ENCODE assay signal across 8 cellular contexts in the genomic region with DNA sequence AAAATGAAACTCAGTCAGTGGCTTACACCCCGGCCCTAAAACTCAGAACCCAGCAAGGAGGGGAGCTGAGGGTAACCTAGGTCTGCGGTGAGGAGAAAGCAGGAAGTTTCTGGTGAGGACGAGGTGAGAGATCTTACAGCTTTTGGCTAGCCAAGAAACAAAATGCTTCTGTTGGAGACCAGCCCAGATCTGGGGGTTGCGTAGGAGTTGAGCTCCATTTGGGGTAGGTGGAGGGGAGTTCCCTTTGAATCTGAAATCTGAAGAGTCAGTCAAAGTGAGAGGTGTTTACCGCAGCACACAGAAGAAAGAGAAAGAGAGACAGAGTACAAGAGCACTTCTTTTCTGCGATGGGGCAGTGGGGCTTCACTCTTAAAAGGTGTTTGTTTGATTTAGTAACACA. TPM values are rescaled to one million over a fixed set of nuclear protein-coding genes. Genes with fewer than 3 reads are reported as not detected.
DNase-seq lines count a peak whose midpoint lies in the region; ATAC-seq, FAIRE-seq and TF ChIP-seq lines count a peak whose summit lies in the region.

No MANE protein-coding gene starts in this region.

- DNase-seq in A673 (ENCODE audit: low spot score) (peak; percentile 52), MG63 (peak; percentile 76), right cardiac atrium (no peak), NCI-H1092 treated with DMSO at 0.1 percent for 48 hours (lab: John Stamatoyannopoulos, UW) (no peak), frontal cortex (ENCODE audit: low spot score in 2 of 2) (no peak)
- peak; percentile 65 to 77 for DNase-seq in stimulated activated CD4-positive, alpha-beta T cell treated with anti-CD3 and anti-CD28 coated beads, Interleukin-12 subunit alpha, Interleukin-12 subunit beta, amount 100 ng/mL, for 24 hours (ENCODE audit: low read depth in 2 of 2)

- no TSS peak for BruUV-seq in A673 (replicated peaks; lab: Mats Ljungman, UMichigan)

- H3K27me3 Mint-ChIP-seq in activated T-helper 17 cell treated with anti-CD3 and anti-CD28 coated beads, Interleukin-2, amount 50 U/mL, for 72 hours: peaks cover 22% of the 10 kb centered on the region

- H3K27me3 ChIP-seq in A673 (replicated peaks; ENCODE audit: insufficient read depth, low read depth, low read length, poor library complexity): no peaks in the 10 kb centered on the region
- no peaks in the 10 kb centered on the region for H3K27me3 ChIP-seq in MG63
- no peaks in the 10 kb centered on the region for H3K27me3 ChIP-seq in right cardiac atrium (ENCODE audit: control insufficient read depth, insufficient read depth)

- H3K27ac ChIP-seq in A673 (ENCODE audit: low read depth, low read length, poor library complexity, severe bottlenecking) (no peak overlapping the region), right cardiac atrium (ENCODE audit: low read length) (no peak overlapping the region)

- H3K4me1 Mint-ChIP-seq in activated T-helper 17 cell treated with anti-CD3 and anti-CD28 coated beads, Interleukin-2, amount 50 U/mL, for 72 hours: peaks cover 28% of the 10 kb centered on the region

- peak overlapping the region; percentile 83 for H3K27ac Mint-ChIP-seq in activated T-helper 17 cell treated with anti-CD3 and anti-CD28 coated beads, Interleukin-2, amount 50 U/mL, for 72 hours

- peaks cover 5% of the 10 kb centered on the region for H3K36me3 Mint-ChIP-seq in activated T-helper 17 cell treated with anti-CD3 and anti-CD28 coated beads, Interleukin-2, amount 50 U/mL, for 72 hours (ENCODE audit: low read depth)

- H3K9me3 ChIP-seq in A673 (ENCODE audit: low read depth, low read length, poor library complexity, severe bottlenecking) (no peaks in the 10 kb centered on the region), MG63 (no peaks in the 10 kb centered on the region), right cardiac atrium (ENCODE audit: control insufficient read depth, low read length) (no peaks in the 10 kb centered on the region)

- H3K36me3 ChIP-seq in A673 (ENCODE audit: insufficient read depth, low read length, poor library complexity, severe bottlenecking) (no peaks in the 10 kb centered on the region), MG63 (peaks cover 17% of the 10 kb centered on the region)

- 55% methylated on average over 6 of the region's 6 CpGs for WGBS in right cardiac atrium

- ATAC-seq in GM21528 (IDR thresholded peaks at IDR 0.05; ENCODE audit: low FRiP score, unreplicated experiment) (peak; percentile 93), right cardiac atrium (no peak)
- ATAC-seq in activated T-helper 17 cell treated with anti-CD3 and anti-CD28 coated beads, Interleukin-2, amount 50 U/mL, for 72 hours (replicated peaks): peak; percentile 87

- TF ChIP-seq CTCF in A673 (conservative IDR thresholded peaks at IDR 0.05; ENCODE audit: low read depth, low read length): no peak

- H3K4me1 ChIP-seq in A673 (ENCODE audit: insufficient read depth, low read length, poor library complexity, severe bottlenecking) (peaks cover 25% of the 10 kb centered on the region), right cardiac atrium (ENCODE audit: control insufficient read depth, insufficient read depth, low read length) (peaks cover 2% of the 10 kb centered on the region)

- CTCF ChIA-PET in A673 (lab: Charles Lee): no interaction called here

- peak overlapping the region; percentile 67 for H3K4me3 Mint-ChIP-seq in activated T-helper 17 cell treated with anti-CD3 and anti-CD28 coated beads, Interleukin-2, amount 50 U/mL, for 72 hours

- H3K9me3 Mint-ChIP-seq in activated T-helper 17 cell treated with anti-CD3 and anti-CD28 coated beads, Interleukin-2, amount 50 U/mL, for 72 hours: no peaks in the 10 kb centered on the region

- H3K4me3 ChIP-seq in A673 (ENCODE audit: low read depth, low read length, poor library complexity, severe bottlenecking) (no peak overlapping the region), MG63 (no peak overlapping the region), right cardiac atrium (ENCODE audit: low read length) (no peak overlapping the region)

- no peak for FAIRE-seq in frontal cortex (lab: Jason Lieb, UNC)

- intact Hi-C loops in A673 (cut with micrococcal nuclease; ENCODE audit: unreplicated experiment) (no loop called here), right cardiac atrium (cut with DNase I) (no loop called here)

- POLR2A ChIA-PET in A673 (lab: Charles Lee; ENCODE audit: low non-redundant PET): interaction anchor here (0.5 kb wide), 1 partner anchor 81 kb away, joined by 3 read pairs; no protein-coding TSS in a partner anchor

RNA-seq across cellular contexts. Expression of gene EHF, which starts 29.6 kb away (rescaled TPM):
- total RNA-seq in A673 (2021): not detected in 2 replicates
- 1.2 and 6.0 TPM in 2 replicates for total RNA-seq in MG63 (2014; rRNA removed; shearing (Covaris generic); ENCODE audit: low replicate concordance)
- under 1 TPM in 1 of 2 donors, not detected in 1; 0.35 TPM for total RNA-seq in activated T-helper 17 cell treated with anti-CD3 and anti-CD28 coated beads, Interleukin-2, amount 50 U/mL, for 72 hours
- total RNA-seq in right cardiac atrium: under 1 TPM; 0.17 to 0.47 (median 0.27) TPM
- 0.14 TPM for polyA plus RNA-seq in right cardiac atrium
- 0.41 TPM for total RNA-seq in frontal cortex

Comparison
In these comparisons a context has a peak if more than half of its experiments do, and no peak if none do; other contexts are left out.
1. DNase-seq: peak in A673 (single experiment), MG63 (single experiment) and stimulated activated CD4-positive, alpha-beta T cell treated with anti-CD3 and anti-CD28 coated beads, Interleukin-12 subunit alpha, Interleukin-12 subunit beta, amount 100 ng/mL, for 24 hours (2 of 2); none in right cardiac atrium (0 of 3), NCI-H1092 treated with DMSO at 0.1 percent for 48 hours (single experiment) and frontal cortex (0 of 2).
2. ATAC-seq: peak in GM21528 (single experiment) and activated T-helper 17 cell treated with anti-CD3 and anti-CD28 coated beads, Interleukin-2, amount 50 U/mL, for 72 hours (single experiment); none in right cardiac atrium (0 of 2).